ENCODE assay signal across 18 cellular contexts in genomic region chr2:240129311-240129710, GRCh38. TPM values are rescaled to one million over a fixed set of nuclear protein-coding genes. Genes with fewer than 3 reads are reported as not detected.
DNase-seq lines count a peak whose midpoint lies in the region; ATAC-seq and TF ChIP-seq lines count a peak whose summit lies in the region.
"Had no signal": no experiment of that assay in that cellular context is flagged by ENCODE, and none has a peak within 500 bp of the region (broad histone marks: within the 10 kb centered on the region; RNA-seq: fewer than 3 reads in every experiment).

No MANE protein-coding gene starts in this region.

- peak; percentile 55 for DNase-seq in cardiac septum (ENCODE audit: low spot score)
- DNase-seq in heart right ventricle: no peak
- no peak for DNase-seq in esophagus squamous epithelium (lab: John Stamatoyannopoulos, UW)
- DNase-seq in activated T-cell treated with anti-CD3 and anti-CD28 coated beads for 4 hours: no peak
- DNase-seq: ACHN, DMS79 treated with DMSO at 0.1 percent for 48 hours, NCI-H1105 treated with DMSO at 0.1 percent for 48 hours, NCI-H1694, NCI-H2081 treated with DMSO at 0.1 percent for 48 hours, NCI-H510A, NCI-H748 treated with DMSO at 0.1 percent for 48 hours had no signal

- ATAC-seq in heart right ventricle (no peak), HG02973 (IDR thresholded peaks at IDR 0.05; ENCODE audit: unreplicated experiment) (no peak), GM21360 (IDR thresholded peaks at IDR 0.05; ENCODE audit: unreplicated experiment) (no peak)
- ATAC-seq: K562 had no signal

- H3K9ac ChIP-seq in skeletal muscle tissue (ENCODE audit: low read depth in 1 of 3, low read length in 3 of 3): peak overlapping the region in 1 of 3 donors; percentile 75

- WGBS in heart right ventricle, 2 donors: 93 to 95% methylated on average over 7 of the region's 7 CpGs
- 86 to 89% methylated on average over 2 to 3 of the region's 7 CpGs for WGBS in esophagus squamous epithelium, 2 donors

- H3K4me3 ChIP-seq in heart right ventricle (no peak overlapping the region), esophagus squamous epithelium (no peak overlapping the region), skeletal muscle tissue (ENCODE audit: low read length in 3 of 3) (no peak overlapping the region)
- H3K4me3 ChIP-seq: K562 had no signal

- H3K4me1 ChIP-seq in heart right ventricle (peaks cover 0 to 4% (median 0%) of the 10 kb centered on the region in 9 donors), esophagus squamous epithelium (peaks cover 7 to 24% (median 11%) of the 10 kb centered on the region in 3 donors), skeletal muscle tissue (ENCODE audit: control insufficient read depth in 3 of 3, insufficient read depth in 3 of 3, low read length in 3 of 3) (peaks cover 12 to 20% (median 17%) of the 10 kb centered on the region in 3 donors)

- H3K27ac ChIP-seq in heart right ventricle (no peak overlapping the region), esophagus squamous epithelium (peak overlapping the region in 3 of 4 donors; percentile 37 to 48 (median 42)), skeletal muscle tissue (ENCODE audit: low read depth, low read length) (peak overlapping the region; percentile 44)
- H3K27ac ChIP-seq: C4-2B had no signal

- H3K36me3 ChIP-seq in heart right ventricle (peaks cover 0 to 78% (median 56%) of the 10 kb centered on the region in 9 donors), esophagus squamous epithelium (peaks cover 19 to 78% (median 27%) of the 10 kb centered on the region in 3 donors), skeletal muscle tissue (ENCODE audit: control insufficient read depth in 3 of 3, insufficient read depth in 3 of 3, low read length in 3 of 3) (peaks cover 48 to 59% (median 51%) of the 10 kb centered on the region in 3 donors)

- H3K27me3 ChIP-seq in heart right ventricle (no peaks in the 10 kb centered on the region), esophagus squamous epithelium (no peaks in the 10 kb centered on the region), skeletal muscle tissue (ENCODE audit: control insufficient read depth in 3 of 3, insufficient read depth in 3 of 3, low read length in 3 of 3) (no peaks in the 10 kb centered on the region)

- TF ChIP-seq POLR2A in esophagus squamous epithelium (IDR thresholded peaks at IDR 0.05): no peak

- no peak for TF ChIP-seq CTCF in heart right ventricle (IDR thresholded peaks at IDR 0.05)
- TF ChIP-seq CTCF in esophagus squamous epithelium (IDR thresholded peaks at IDR 0.05): no peak

- H3K9me3 ChIP-seq in heart right ventricle (no peaks in the 10 kb centered on the region), esophagus squamous epithelium (no peaks in the 10 kb centered on the region), skeletal muscle tissue (ENCODE audit: control insufficient read depth in 3 of 3, low read length in 3 of 3) (no peaks in the 10 kb centered on the region)

- intact Hi-C loops in cardiac septum (cut with DNase I) (no loop called here), heart right ventricle (cut with DNase I) (no loop called here), esophagus squamous epithelium (cut with DNase I) (no loop called here)

RNA-seq across cellular contexts. Expression of gene COPS9, which starts 6.8 kb away (rescaled TPM):
- total RNA-seq in cardiac septum (149 TPM), heart right ventricle (100 to 1,000 TPM; 135 to 229 (median 165) TPM), esophagus squamous epithelium (100 to 1,000 TPM; 103 to 225 (median 195) TPM), skeletal muscle tissue (115 TPM)
- polyA plus RNA-seq in heart right ventricle: 100 to 1,000 TPM; 291 to 495 TPM

RNA-seq across cellular contexts. Expression of gene OTOS, which starts 11.1 kb away (rescaled TPM):
- total RNA-seq in cardiac septum (not detected), heart right ventricle (not detected), esophagus squamous epithelium (not detected), skeletal muscle tissue (not detected)
- not detected for polyA plus RNA-seq in heart right ventricle
- total RNA-seq: H1, K562, OCI-LY7 had no signal
- polyA plus RNA-seq: K562 had no signal

Comparison
In these comparisons a context has a peak if more than half of its experiments do, and no peak if none do; other contexts are left out.
1. H3K27ac ChIP-seq: peak in esophagus squamous epithelium (3 of 4) and skeletal muscle tissue (single experiment); none in heart right ventricle (0 of 10).